In the genomic region with DNA sequence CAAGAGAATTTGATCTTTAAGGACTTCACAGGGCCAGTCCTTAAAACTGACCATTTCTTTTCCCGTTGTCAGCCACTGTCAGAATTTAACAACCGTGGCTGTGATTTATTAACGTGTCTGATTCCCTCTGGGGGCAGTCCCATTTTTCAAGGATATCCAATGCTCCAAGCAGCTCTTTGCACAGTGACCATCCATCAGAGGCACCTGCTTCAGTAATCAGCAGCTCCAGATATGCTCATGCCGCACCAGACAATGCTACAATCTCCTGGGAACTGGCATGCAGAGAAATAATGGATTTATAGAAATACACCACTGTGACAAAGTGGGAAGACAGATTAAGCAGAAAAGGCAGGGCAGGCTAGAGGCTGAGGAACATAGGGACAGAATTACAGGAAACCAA, we compare ENCODE assay signal across 13 cellular contexts.
"Had no signal": no experiment of that assay in that cellular context is flagged by ENCODE, and none has a peak within 500 bp of the region (broad histone marks: within the 10 kb centered on the region; RNA-seq: fewer than 3 reads in every experiment).

No MANE protein-coding gene starts in this region.

- H3K4me1 ChIP-seq: colonic mucosa, thyroid gland had no signal

- H3K4me1 Mint-ChIP-seq: activated CD4-positive, alpha-beta T cell treated with anti-CD3 and anti-CD28 coated beads, Interleukin-2, amount 10 ng/mL, durations not matched to agents 24 days and 14 days; stimulated activated effector memory CD8-positive, alpha-beta T cell treated with anti-CD3 and anti-CD28 coated beads, Interleukin-12 subunit alpha, Interleukin-12 subunit beta, amount 100 ng/mL, for 72 hours had no signal

- H3K27me3 ChIP-seq: colonic mucosa, thyroid gland had no signal

- H3K27ac ChIP-seq: colonic mucosa, thyroid gland had no signal

- H3K36me3 ChIP-seq: colonic mucosa, thyroid gland had no signal

- H3K9me3 Mint-ChIP-seq: activated CD4-positive, alpha-beta T cell treated with anti-CD3 and anti-CD28 coated beads, Interleukin-2, amount 10 ng/mL, durations not matched to agents 24 days and 14 days; activated naive CD4-positive, alpha-beta T cell treated with anti-CD3 and anti-CD28 coated beads, Interleukin-2, amount 50 U/mL, for 72 hours; activated T-cell treated with anti-CD3 and anti-CD28 coated beads, Interleukin-2, amount 50 U/mL, for 72 hours; natural killer cell treated with Interleukin-12 subunit alpha and Interleukin-12 subunit beta and Interleukin-15 and Interleukin-18, amount 100 ng/mL, for 72 hours; stimulated activated effector memory CD8-positive, alpha-beta T cell treated with anti-CD3 and anti-CD28 coated beads, Interleukin-12 subunit alpha, Interleukin-12 subunit beta, amount 100 ng/mL, for 72 hours had no signal

- H3K36me3 Mint-ChIP-seq: activated naive CD4-positive, alpha-beta T cell treated with anti-CD3 and anti-CD28 coated beads, Interleukin-2, amount 50 U/mL, for 72 hours; natural killer cell treated with Interleukin-12 subunit alpha and Interleukin-12 subunit beta and Interleukin-15 and Interleukin-18, amount 100 ng/mL, for 72 hours; stimulated activated effector memory CD8-positive, alpha-beta T cell treated with anti-CD3 and anti-CD28 coated beads, Interleukin-12 subunit alpha, Interleukin-12 subunit beta, amount 100 ng/mL, for 72 hours had no signal

- H3K4me3 Mint-ChIP-seq: activated CD4-positive, alpha-beta T cell treated with anti-CD3 and anti-CD28 coated beads, Interleukin-2, amount 10 ng/mL, durations not matched to agents 24 days and 14 days; activated CD8-positive, alpha-beta T cell treated with anti-CD3 and anti-CD28 coated beads, Interleukin-2, amount 10 ng/mL, durations not matched to agents 7 days and 5 days; activated T-cell treated with anti-CD3 and anti-CD28 coated beads, Interleukin-2, amount 50 U/mL, for 72 hours; natural killer cell treated with Interleukin-12 subunit alpha and Interleukin-12 subunit beta and Interleukin-15 and Interleukin-18, amount 100 ng/mL, for 72 hours; stimulated activated effector memory CD8-positive, alpha-beta T cell treated with anti-CD3 and anti-CD28 coated beads, Interleukin-12 subunit alpha, Interleukin-12 subunit beta, amount 100 ng/mL, for 72 hours had no signal

- H3K27ac Mint-ChIP-seq: activated CD4-positive, alpha-beta T cell treated with anti-CD3 and anti-CD28 coated beads, Interleukin-2, amount 10 ng/mL, durations not matched to agents 24 days and 14 days; activated CD8-positive, alpha-beta T cell treated with anti-CD3 and anti-CD28 coated beads, Interleukin-2, amount 10 ng/mL, durations not matched to agents 7 days and 5 days; activated naive CD4-positive, alpha-beta T cell treated with anti-CD3 and anti-CD28 coated beads, Interleukin-2, amount 50 U/mL, for 72 hours; activated T-cell treated with anti-CD3 and anti-CD28 coated beads, Interleukin-2, amount 50 U/mL, for 72 hours; natural killer cell treated with Interleukin-12 subunit alpha and Interleukin-12 subunit beta and Interleukin-15 and Interleukin-18, amount 100 ng/mL, for 72 hours; stimulated activated effector memory CD8-positive, alpha-beta T cell treated with anti-CD3 and anti-CD28 coated beads, Interleukin-12 subunit alpha, Interleukin-12 subunit beta, amount 100 ng/mL, for 72 hours had no signal

- H3K4me3 ChIP-seq: colonic mucosa, thyroid gland had no signal

- H3K9me3 ChIP-seq: colonic mucosa, thyroid gland had no signal

- ATAC-seq: activated CD8-positive, alpha-beta T cell treated with anti-CD3 and anti-CD28 coated beads, Interleukin-2, amount 10 ng/mL, durations not matched to agents 7 days and 5 days; activated naive CD4-positive, alpha-beta T cell treated with anti-CD3 and anti-CD28 coated beads, Interleukin-2, amount 50 U/mL, for 72 hours; activated T-cell treated with anti-CD3 and anti-CD28 coated beads, Interleukin-2, amount 50 U/mL, for 72 hours; natural killer cell treated with Interleukin-12 subunit alpha and Interleukin-12 subunit beta and Interleukin-15 and Interleukin-18, amount 100 ng/mL, for 72 hours; stimulated activated effector memory CD8-positive, alpha-beta T cell treated with anti-CD3 and anti-CD28 coated beads, Interleukin-12 subunit alpha, Interleukin-12 subunit beta, amount 100 ng/mL, for 72 hours had no signal

- DNase-seq: activated CD4-positive, alpha-beta T cell treated with anti-CD3 and anti-CD28 coated beads, Interleukin-2, amount 10 ng/mL, durations not matched to agents 24 days and 14 days; activated CD4-positive, CD25-positive, alpha-beta regulatory T cell; activated CD8-positive, alpha-beta memory T cell treated with anti-CD3 and anti-CD28 coated beads, Interleukin-2, amount 50 U/mL, for 4 hours; activated CD8-positive, alpha-beta T cell treated with anti-CD3 and anti-CD28 coated beads, Interleukin-2, amount 10 ng/mL, durations not matched to agents 7 days and 5 days; activated gamma-delta T cell; activated T-cell treated with anti-CD3 and anti-CD28 coated beads, Interleukin-2, amount 50 U/mL, for 72 hours; central memory CD4-positive, alpha-beta T cell; colonic mucosa; foreskin fibroblast; thyroid gland had no signal
